In genomic region chr20:3204124-3204794, GRCh38 we compare ENCODE assay signal across 8 cellular contexts. TPM values are rescaled to one million over a fixed set of nuclear protein-coding genes. Genes with fewer than 3 reads are reported as not detected.
DNase-seq lines count a peak whose midpoint lies in the region; ATAC-seq and TF ChIP-seq lines count a peak whose summit lies in the region.

TSS of gene DDRGK1 (minus strand) at chr20:3204682. CDS start at chr20:3204627, 55 bp downstream.

- peak within 1 kb of the TSS; percentile 93 for H3K4me2 ChIP-seq in hepatocyte

- H3K4me3 ChIP-seq in astrocyte of the cerebellum (ENCODE audit: low read depth, low read length), result peak within 1 kb of the TSS; percentile 73
- peak within 1 kb of the TSS; percentile 92 for H3K4me3 ChIP-seq in hepatocyte
- H3K4me3 ChIP-seq in retinal pigment epithelial cell (ENCODE audit: low read length), result peak within 1 kb of the TSS; percentile 92

- no peaks in the 10 kb centered on the region for H3K9me3 ChIP-seq in hepatocyte (ENCODE audit: low read depth)

- peaks cover 34% of the 10 kb centered on the region for H3K79me2 ChIP-seq in hepatocyte

- peaks cover 17% of the 10 kb centered on the region for H3K4me1 ChIP-seq in hepatocyte (ENCODE audit: insufficient read depth)

- TF ChIP-seq CTCF in astrocyte of the cerebellum (IDR thresholded peaks at IDR 0.05; ENCODE audit: low read depth, low read length, missing control alignments) (no peak), hepatocyte (IDR thresholded peaks at IDR 0.05; ENCODE audit: poor library complexity) (no peak), retinal pigment epithelial cell (conservative IDR thresholded peaks at IDR 0.05; ENCODE audit: low read depth, low read length) (no peak)

- H3K27ac ChIP-seq in hepatocyte, result peak within 1 kb of the TSS; percentile 94

- in situ Hi-C loops in astrocyte of the cerebellum (cut with HindIII; ENCODE audit: low sequenced_read_pairs), result no loop called here

- WGBS in hepatocyte (ENCODE audit: low lambda C conversion rate, missing lambda C conversion rate), result 0% methylated on average over 38 of the region's 48 CpGs

- ATAC-seq in GM18498 (IDR thresholded peaks at IDR 0.05; ENCODE audit: unreplicated experiment) (peak; percentile 84), HG02884 (IDR thresholded peaks at IDR 0.05; ENCODE audit: unreplicated experiment) (peak; percentile 78)

- no peaks in the 10 kb centered on the region for H4K20me1 ChIP-seq in hepatocyte (ENCODE audit: insufficient read depth, poor library complexity, severe bottlenecking)

- DNase-seq in NCI-H1694 treated with DMSO at 0.1 percent for 48 hours (lab: John Stamatoyannopoulos, UW) (peak; percentile 88), T-helper 9 cell (peak; percentile 85), astrocyte of the cerebellum (ENCODE audit: low read depth) (peak; percentile 42), hepatocyte (ENCODE audit: low spot score) (peak; percentile 89), retinal pigment epithelial cell (ENCODE audit: low read depth) (peak; percentile 18), cortex of kidney (lab: John Stamatoyannopoulos, UW) (no peak)

- H3K9me2 ChIP-seq in hepatocyte (replicated peaks; ENCODE audit: insufficient read depth), result no peaks in the 10 kb centered on the region

- H3K36me3 ChIP-seq in hepatocyte (replicated peaks; ENCODE audit: insufficient read depth, low read depth), result no peaks in the 10 kb centered on the region

- H2AFZ ChIP-seq in hepatocyte, result peak within 1 kb of the TSS; percentile 82

- no peaks in the 10 kb centered on the region for H3K27me3 ChIP-seq in hepatocyte

RNA-seq across cellular contexts. Expression of gene DDRGK1, which starts in this region (rescaled TPM):
- total RNA-seq in hepatocyte, result 92.9 and 95.2 TPM in 2 replicates
- polyA plus RNA-seq in hepatocyte, result 154 and 159 TPM in 2 replicates
